ENCODE assay signal across 8 cellular contexts in the genomic region with DNA sequence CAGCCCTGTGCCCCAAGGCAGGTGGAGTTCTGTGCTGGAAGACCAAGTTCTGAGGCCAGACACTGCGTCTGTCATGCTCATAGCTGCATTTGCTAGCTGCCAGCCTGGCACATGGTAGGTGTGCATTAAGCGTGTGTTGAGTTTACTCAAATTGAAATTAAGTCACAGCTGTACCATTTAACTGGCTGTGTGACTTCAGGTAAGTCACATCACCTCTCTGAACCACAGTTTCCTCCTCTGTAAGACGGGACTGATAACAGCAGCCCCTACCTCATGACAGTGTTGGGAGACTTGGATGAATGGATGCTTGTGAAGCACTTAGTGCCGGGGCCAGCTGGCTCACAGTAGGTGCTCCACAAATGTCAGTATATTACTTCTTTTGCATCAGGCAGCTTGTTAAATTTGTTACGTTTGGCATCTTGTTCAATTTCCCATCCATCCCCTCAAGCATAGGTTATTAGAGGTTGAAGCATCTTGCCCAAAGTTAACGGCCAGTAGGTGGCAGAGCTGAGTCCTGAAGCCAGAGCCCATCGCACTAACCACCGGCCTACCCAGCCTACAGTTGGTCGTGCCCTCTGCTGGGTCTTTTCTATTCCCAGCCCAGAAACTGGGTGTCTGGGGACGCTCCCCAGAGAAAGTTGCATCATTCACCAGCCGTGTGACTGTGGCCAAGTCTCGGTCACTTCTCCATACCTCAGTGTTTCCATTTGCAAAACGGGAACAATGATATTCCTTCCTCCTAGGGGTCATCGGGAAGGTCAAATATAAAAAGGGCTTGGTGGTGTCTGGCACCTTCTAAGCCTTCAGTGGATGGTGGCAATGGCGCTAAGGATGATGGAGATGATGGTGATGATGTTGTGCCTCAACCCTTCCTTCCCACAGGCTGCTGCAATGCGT. TPM values are rescaled to one million over a fixed set of nuclear protein-coding genes. Genes with fewer than 3 reads are reported as not detected.
DNase-seq lines count a peak whose midpoint lies in the region; ATAC-seq and TF ChIP-seq lines count a peak whose summit lies in the region.

No MANE protein-coding gene starts in this region.

- DNase-seq in AG08396 (ENCODE audit: low spot score) (peak; percentile 25), HAP-1 (ENCODE audit: low spot score in 2 of 2) (peak; percentile 15 to 79), RWPE1 (ENCODE audit: low spot score) (peak; percentile 12), cardiac septum (ENCODE audit: low spot score) (peak; percentile 77), NCI-H1048 (lab: John Stamatoyannopoulos, UW) (no peak)
- peak; percentile 47 for DNase-seq in activated T-helper 9 cell treated with anti-CD3 and anti-CD28 coated beads, Interleukin-2, amount 50 U/mL, for 16 hours (ENCODE audit: low read depth)
- peak; percentile 10 to 51 for DNase-seq in stimulated activated CD4-positive, alpha-beta T cell treated with anti-CD3 and anti-CD28 coated beads, Interleukin-1b, Interleukin-23, amount 100 ng/mL, for 1 hour (ENCODE audit: low read depth in 2 of 2)

- CTCF ChIA-PET in RWPE1 (lab: Yijun Ruan, JAX): interaction anchor here (0.6 to 1.0 kb wide), 4 partner anchors 11 to 379 kb away, joined by 3 read pairs; no protein-coding TSS in a partner anchor

- no peak for ATAC-seq in GM18861 (IDR thresholded peaks at IDR 0.05; ENCODE audit: unreplicated experiment)

- no peak overlapping the region for H3K27ac ChIP-seq in RWPE1

- H3K36me3 ChIP-seq in HAP-1 (replicated peaks): no peaks in the 10 kb centered on the region

- peaks cover 13% of the 10 kb centered on the region for H3K27me3 ChIP-seq in HAP-1 (ENCODE audit: low read depth)

- H3K9me3 ChIP-seq in HAP-1: no peaks in the 10 kb centered on the region

- POLR2A ChIA-PET in RWPE1 (lab: Yijun Ruan, JAX; ENCODE audit: low non-redundant PET): no interaction called here

- H3K4me3 ChIP-seq in HAP-1: no peak overlapping the region

- H3K4me1 ChIP-seq in HAP-1: no peaks in the 10 kb centered on the region

- TF ChIP-seq CTCF in RWPE1 (conservative IDR thresholded peaks at IDR 0.05; ENCODE audit: low read depth): no peak

- intact Hi-C loops in cardiac septum (cut with DNase I): no loop called here

- in situ Hi-C loops in HAP-1 (cut with MboI; ENCODE audit: low sequenced_read_pairs): no loop called here

RNA-seq across cellular contexts. Expression of a gene that starts 4.5 kb away (rescaled TPM):
- not detected for total RNA-seq in cardiac septum

RNA-seq across cellular contexts. Expression of a gene that starts 27.0 kb away (rescaled TPM):
- total RNA-seq in cardiac septum: 50.6 TPM
